Comparison of ENCODE assay signal across 12 cellular contexts in genomic region chr17:61495161-61495857, GRCh38. TPM values are rescaled to one million over a fixed set of nuclear protein-coding genes. Genes with fewer than 3 reads are reported as not detected.
DNase-seq lines count a peak whose midpoint lies in the region; ATAC-seq and TF ChIP-seq lines count a peak whose summit lies in the region.
"Had no signal": no experiment of that assay in that cellular context is flagged by ENCODE, and none has a peak within 500 bp of the region (broad histone marks: within the 10 kb centered on the region; RNA-seq: fewer than 3 reads in every experiment).

No MANE protein-coding gene starts in this region.

- DNase-seq in NCI-H446 treated with DMSO at 0.1 percent for 48 hours (lab: John Stamatoyannopoulos, UW) (peak; percentile 76), breast epithelium (ENCODE audit: low spot score in 2 of 2) (peak in 1 of 2 donors; percentile 35), psoas muscle (no peak), GM10248 (ENCODE audit: extremely low spot score) (no peak), NCI-H1694 treated with DMSO at 0.1 percent for 48 hours (lab: John Stamatoyannopoulos, UW) (no peak), GF-D8 (lab: John Stamatoyannopoulos, UW) (no peak)
- no peak for DNase-seq in stimulated activated CD8-positive, alpha-beta memory T cell treated with anti-CD3 and anti-CD28 coated beads, Interleukin-4, amount 100 ng/mL, for 48 hours
- DNase-seq: anterior cingulate cortex, NCI-H1092 treated with DMSO at 0.1 percent for 48 hours, retina, T-helper 9 cell had no signal

- POLR2A ChIA-PET in GM10248 (lab: Yijun Ruan, JAX): no interaction called here

- peak; percentile 51 for ATAC-seq in GM18861 (IDR thresholded peaks at IDR 0.05; ENCODE audit: unreplicated experiment)
- ATAC-seq in psoas muscle: peak in 1 of 4 donors; percentile 69

- no peak for TF ChIP-seq POLR2A in breast epithelium (IDR thresholded peaks at IDR 0.05)

- H3K27ac ChIP-seq in breast epithelium (peak overlapping the region; percentile 68 to 82), psoas muscle (no peak overlapping the region)

- H3K27me3 ChIP-seq in breast epithelium: no peaks in the 10 kb centered on the region
- peaks cover 0 to 13% (median 0%) of the 10 kb centered on the region in 3 donors for H3K27me3 ChIP-seq in psoas muscle (ENCODE audit: insufficient read depth in 3 of 3, low read length in 2 of 3)

- H3K36me3 ChIP-seq in breast epithelium (no peaks in the 10 kb centered on the region), psoas muscle (ENCODE audit: insufficient read depth in 1 of 2, low read depth in 1 of 2) (no peaks in the 10 kb centered on the region)

- TF ChIP-seq CTCF in breast epithelium (IDR thresholded peaks at IDR 0.05) (no peak), psoas muscle (IDR thresholded peaks at IDR 0.05) (no peak), GM10248 (IDR thresholded peaks at IDR 0.05; ENCODE audit: control extremely low read depth, extremely low read depth, low read depth, missing control alignments) (no peak)

- CTCF ChIA-PET in GM10248 (lab: Yijun Ruan, JAX): interaction anchor here (1.9 kb wide), 1 partner anchor 8 kb away, joined by 5 read pairs; no protein-coding TSS in a partner anchor

- H3K4me1 ChIP-seq in breast epithelium (no peaks in the 10 kb centered on the region), psoas muscle (no peaks in the 10 kb centered on the region)

- intact Hi-C loops in breast epithelium (cut with DNase I; ENCODE audit: low total_unique reads): loop anchor here (10.0 kb wide), 1 partner anchor 1601 kb away; the partner anchor contains the start of genes RPS6KB1 and TUBD1
- intact Hi-C loops in psoas muscle (cut with DNase I): no loop called here

- peak overlapping the region in 2 of 3 donors; percentile 24 to 35 for H3K4me3 ChIP-seq in breast epithelium
- H3K4me3 ChIP-seq in psoas muscle: peak overlapping the region; percentile 41

- peaks cover 0 to 1% of the 10 kb centered on the region in 2 donors for H3K9me3 ChIP-seq in breast epithelium
- H3K9me3 ChIP-seq in psoas muscle: no peaks in the 10 kb centered on the region

- 28 to 43% (median 29%) methylated on average over 23 of the region's 23 CpGs for WGBS in psoas muscle, 3 donors

RNA-seq across cellular contexts. Expression of gene TBX4, which starts 43.1 kb away (rescaled TPM):
- total RNA-seq in breast epithelium: under 1 TPM in 1 of 3 donors, not detected in 2; 0.80 TPM
- under 1 TPM in 1 of 4 donors, not detected in 3; 0.22 TPM for total RNA-seq in psoas muscle
- not detected for polyA plus RNA-seq in psoas muscle
